12 cellular contexts compared by ENCODE assay signal in genomic region chr10:102310356-102311024, GRCh38.
DNase-seq lines count a peak whose midpoint lies in the region; ATAC-seq, FAIRE-seq and TF ChIP-seq lines count a peak whose summit lies in the region.
"Had no signal": no experiment of that assay in that cellular context is flagged by ENCODE, and none has a peak within 500 bp of the region (broad histone marks: within the 10 kb centered on the region; RNA-seq: fewer than 3 reads in every experiment).

No MANE protein-coding gene starts in this region.

- H3K27me3 ChIP-seq in CD4-positive, alpha-beta memory T cell (ENCODE audit: insufficient read depth, low read length) = no peaks in the 10 kb centered on the region
- H3K27me3 ChIP-seq in ovary = no peaks in the 10 kb centered on the region

- H3K4me3 ChIP-seq in CD4-positive, alpha-beta memory T cell (ENCODE audit: low read length in 2 of 2) = no peak overlapping the region
- no peak overlapping the region for H3K4me3 ChIP-seq in ovary

- H3K36me3 ChIP-seq in CD4-positive, alpha-beta memory T cell (ENCODE audit: insufficient read depth, low read length) = no peaks in the 10 kb centered on the region
- H3K36me3 ChIP-seq in ovary = no peaks in the 10 kb centered on the region

- 81 to 88% (median 86%) methylated on average over 4 of the region's 4 CpGs for WGBS in ovary, 3 donors

- no peak for TF ChIP-seq POLR2A in ovary (IDR thresholded peaks at IDR 0.05)

- TF ChIP-seq EP300 in ovary (IDR thresholded peaks at IDR 0.05) = no peak

- no peaks in the 10 kb centered on the region for H3K27me3 Mint-ChIP-seq in CD4-positive, alpha-beta memory T cell
- H3K27me3 Mint-ChIP-seq: CD8-positive, alpha-beta memory T cell had no signal

- H3K27ac Mint-ChIP-seq in CD4-positive, alpha-beta memory T cell = peak overlapping the region in 4 of 7 donors; percentile 3 to 48 (median 24)
- H3K27ac Mint-ChIP-seq: endodermal cell, natural killer cell had no signal

- TF ChIP-seq CTCF in ovary (IDR thresholded peaks at IDR 0.05) = no peak

- ATAC-seq in GM19324 (IDR thresholded peaks at IDR 0.05; ENCODE audit: low FRiP score, unreplicated experiment) (no peak), HG02981 (IDR thresholded peaks at IDR 0.05; ENCODE audit: unreplicated experiment) (no peak)
- ATAC-seq: natural killer cell had no signal

- H3K4me1 Mint-ChIP-seq in CD4-positive, alpha-beta memory T cell = peaks cover 28 to 45% (median 30%) of the 10 kb centered on the region in 4 donors

- intact Hi-C loops in CD4-positive, alpha-beta memory T cell (cut with micrococcal nuclease) = no loop called here
- intact Hi-C loops in ovary (cut with DNase I) = no loop called here

- CTCF ChIA-PET in CD4-positive, alpha-beta memory T cell (lab: Charles Lee; ENCODE audit: partially characterized antibody) = interaction anchor here (1.2 to 2.0 kb wide), 2 partner anchors 39 to 141 kb away, joined by 3 to 6 read pairs; no protein-coding TSS in a partner anchor

- POLR2A ChIA-PET in CD4-positive, alpha-beta memory T cell (lab: Charles Lee; ENCODE audit: partially characterized antibody) = no interaction called here

- peaks cover 16 to 19% of the 10 kb centered on the region in 2 donors for H3K36me3 Mint-ChIP-seq in CD4-positive, alpha-beta memory T cell
- H3K36me3 Mint-ChIP-seq: natural killer cell had no signal

- DNase-seq in CD4-positive, alpha-beta memory T cell = no peak
- peak; percentile 73 for DNase-seq in RCC 7860 (ENCODE audit: low spot score)
- DNase-seq in fibroblast of gingiva (ENCODE audit: low read depth) = peak; percentile 74
- DNase-seq in mucosa of gallbladder (ENCODE audit: low spot score) = peak; percentile 19
- no peak for DNase-seq in ovary
- no peak for DNase-seq in NCI-H1048 (lab: John Stamatoyannopoulos, UW)
- DNase-seq: CD8-positive, alpha-beta memory T cell; endodermal cell; natural killer cell; NCI-H524 treated with DMSO at 0.1 percent for 48 hours had no signal

- no peaks in the 10 kb centered on the region for H3K9me3 ChIP-seq in CD4-positive, alpha-beta memory T cell (ENCODE audit: control insufficient read depth in 1 of 2, low read length in 2 of 2)
- H3K9me3 ChIP-seq in ovary = no peaks in the 10 kb centered on the region

- peak; percentile 86 for FAIRE-seq in RCC 7860 (lab: Jason Lieb, UNC)

- no peak overlapping the region for H3K27ac ChIP-seq in CD4-positive, alpha-beta memory T cell (ENCODE audit: low read depth, low read length)
- H3K27ac ChIP-seq in ovary = no peak overlapping the region

- H3K9me3 Mint-ChIP-seq in CD4-positive, alpha-beta memory T cell = peaks cover 0 to 5% (median 0%) of the 10 kb centered on the region in 8 donors
- H3K9me3 Mint-ChIP-seq: CD8-positive, alpha-beta memory T cell; natural killer cell had no signal

- H3K4me1 ChIP-seq in CD4-positive, alpha-beta memory T cell (ENCODE audit: insufficient read depth, low read length) = peaks cover 7% of the 10 kb centered on the region
- H3K4me1 ChIP-seq in ovary (ENCODE audit: insufficient read depth) = no peaks in the 10 kb centered on the region

- no peak overlapping the region for H3K4me3 Mint-ChIP-seq in CD4-positive, alpha-beta memory T cell
- H3K4me3 Mint-ChIP-seq: CD8-positive, alpha-beta memory T cell; endodermal cell; natural killer cell had no signal

Comparison
In these comparisons a context has a peak if more than half of its experiments do, and no peak if none do; other contexts are left out.
1. DNase-seq: peak in RCC 7860 (single experiment), fibroblast of gingiva (single experiment) and mucosa of gallbladder (single experiment); none in CD4-positive, alpha-beta memory T cell (0 of 5), ovary (0 of 5) and NCI-H1048 (single experiment).